In genomic region chr5:115685480-115685879, GRCh38 we compare ENCODE assay signal across 20 cellular contexts. TPM values are rescaled to one million over a fixed set of nuclear protein-coding genes. Genes with fewer than 3 reads are reported as not detected.
DNase-seq lines count a peak whose midpoint lies in the region; ATAC-seq, FAIRE-seq and TF ChIP-seq lines count a peak whose summit lies in the region.
"Had no signal": no experiment of that assay in that cellular context is flagged by ENCODE, and none has a peak within 500 bp of the region (broad histone marks: within the 10 kb centered on the region; RNA-seq: fewer than 3 reads in every experiment).

No MANE protein-coding gene starts in this region.

- no peak overlapping the region for H3K4me3 Mint-ChIP-seq in astrocyte (ENCODE audit: unreplicated experiment)
- no peak overlapping the region for H3K4me3 Mint-ChIP-seq in HFFc6
- H3K4me3 Mint-ChIP-seq: CD14-positive monocyte had no signal

- H3K36me3 ChIP-seq in astrocyte (ENCODE audit: insufficient read depth, low read length): no peaks in the 10 kb centered on the region
- H3K36me3 ChIP-seq in kidney (ENCODE audit: control insufficient read depth in 1 of 2, insufficient read depth in 2 of 2, low read length in 2 of 2): no peaks in the 10 kb centered on the region

- H3K9ac ChIP-seq in astrocyte (ENCODE audit: low read length) (no peak overlapping the region), kidney (ENCODE audit: low read length in 2 of 2) (no peak overlapping the region)

- TF ChIP-seq CTCF in astrocyte (IDR thresholded peaks at IDR 0.05; ENCODE audit: insufficient read depth, low read depth, low read length) (no peak), kidney (IDR thresholded peaks at IDR 0.05; ENCODE audit: borderline replicate concordance, extremely low read depth, insufficient read depth) (no peak), HFFc6 (IDR thresholded peaks at IDR 0.05) (no peak)

- H3K79me2 ChIP-seq in astrocyte (ENCODE audit: insufficient read depth, low read length): no peaks in the 10 kb centered on the region

- H3K4me1 Mint-ChIP-seq in astrocyte (ENCODE audit: low read depth, unreplicated experiment): peaks cover 12% of the 10 kb centered on the region
- peaks cover 12% of the 10 kb centered on the region for H3K4me1 Mint-ChIP-seq in HFFc6 (ENCODE audit: low read depth)
- H3K4me1 Mint-ChIP-seq: CD14-positive monocyte had no signal

- peak; percentile 5 for DNase-seq in NCI-H146 (lab: John Stamatoyannopoulos, UW)
- DNase-seq in NCI-H146 treated with DMSO at 0.1 percent for 48 hours (lab: John Stamatoyannopoulos, UW; ENCODE audit: unreplicated experiment): no peak
- peak; percentile 40 for DNase-seq in astrocyte (ENCODE audit: low read depth)
- peak; percentile 54 for DNase-seq in iPS-NIHi7 (ENCODE audit: extremely low spot score)
- no peak for DNase-seq in effector CD8-positive, alpha-beta T cell (lab: John Stamatoyannopoulos, UW)
- no peak for DNase-seq in kidney
- DNase-seq in HFFc6: no peak
- DNase-seq: KG1, MV-4-11, NCI-H1417, NCI-H1930, NCI-H345, Right ventricle myocardium superior had no signal

- H3K36me3 Mint-ChIP-seq in astrocyte (ENCODE audit: low read depth, unreplicated experiment) (no peaks in the 10 kb centered on the region), HFFc6 (ENCODE audit: low read depth) (no peaks in the 10 kb centered on the region)
- H3K36me3 Mint-ChIP-seq: CD14-positive monocyte had no signal

- H3K9me3 Mint-ChIP-seq in astrocyte (ENCODE audit: unreplicated experiment) (peaks cover 2% of the 10 kb centered on the region), HFFc6 (no peaks in the 10 kb centered on the region)

- no peak overlapping the region for H2AFZ ChIP-seq in astrocyte (ENCODE audit: low read depth, low read length)

- FAIRE-seq in astrocyte (lab: Jason Lieb, UNC) (no peak), kidney (lab: Jason Lieb, UNC) (no peak)
- FAIRE-seq: G401.6, RCC 7860 had no signal

- H3K4me1 ChIP-seq in astrocyte (ENCODE audit: insufficient read depth, low read length) (peaks cover 8% of the 10 kb centered on the region), kidney (ENCODE audit: control insufficient read depth in 1 of 2, insufficient read depth in 1 of 2, low read depth in 1 of 2, low read length in 2 of 2) (peaks cover 0 to 3% of the 10 kb centered on the region in 2 donors)

- H3K4me3 ChIP-seq in astrocyte (ENCODE audit: insufficient read depth, low read depth, low read length): no peak overlapping the region
- no peak overlapping the region for H3K4me3 ChIP-seq in kidney (ENCODE audit: low read length in 2 of 2)
- H3K4me3 ChIP-seq: SK-N-MC had no signal

- no peaks in the 10 kb centered on the region for H3K27me3 Mint-ChIP-seq in astrocyte (ENCODE audit: low read depth, unreplicated experiment)
- peaks cover 5% of the 10 kb centered on the region; the same call in 1 of the 2 replicates for H3K27me3 Mint-ChIP-seq in HFFc6 (ENCODE audit: insufficient read depth)

- no peaks in the 10 kb centered on the region for H3K9me3 ChIP-seq in astrocyte (ENCODE audit: insufficient read depth, low read depth, low read length)
- H3K9me3 ChIP-seq in kidney (ENCODE audit: control insufficient read depth in 1 of 2, low read length in 2 of 2): peaks cover 0 to 3% of the 10 kb centered on the region in 2 donors

- peak overlapping the region; percentile 19 for H3K4me2 ChIP-seq in astrocyte (ENCODE audit: low read length)

- H3K27ac ChIP-seq in astrocyte (ENCODE audit: low read depth, low read length) (no peak overlapping the region), kidney (ENCODE audit: low read depth in 2 of 2, low read length in 2 of 2) (no peak overlapping the region)
- H3K27ac ChIP-seq: 22Rv1, SK-N-MC had no signal

- intact Hi-C loops in kidney (cut with DNase I): no loop called here

- ATAC-seq in HG03095 (IDR thresholded peaks at IDR 0.05; ENCODE audit: unreplicated experiment): no peak
- ATAC-seq: HCT116 had no signal

- H3K27me3 ChIP-seq in astrocyte (ENCODE audit: insufficient read depth, low read length): no peaks in the 10 kb centered on the region

- no peaks in the 10 kb centered on the region for H4K20me1 ChIP-seq in astrocyte (ENCODE audit: insufficient read depth, low read length)

- no peak overlapping the region for H3K27ac Mint-ChIP-seq in astrocyte (ENCODE audit: unreplicated experiment)
- no peak overlapping the region for H3K27ac Mint-ChIP-seq in HFFc6
- H3K27ac Mint-ChIP-seq: CD14-positive monocyte had no signal

RNA-seq across cellular contexts. Expression of gene TMED7, which starts 59.6 kb away (rescaled TPM):
- total RNA-seq in astrocyte (163 and 173 TPM in 2 replicates), kidney (115 TPM)
- 24.4 TPM for polyA plus RNA-seq in kidney (ENCODE audit: insufficient read depth, low read depth, low replicate concordance)
- 100 to 1,000 TPM; 162 to 194 (median 175) TPM for total RNA-seq in HFFc6 (2021; fragmentation: NEBNext Ultra II Directional; extraction: Animal tissue kit (Norgen Biotek cat#: 25700))

Comparison
In these comparisons a context has a peak if more than half of its experiments do, and no peak if none do; other contexts are left out.
1. DNase-seq: peak in NCI-H146 (single experiment), astrocyte (single experiment) and iPS-NIHi7 (single experiment); none in NCI-H146 treated with DMSO at 0.1 percent for 48 hours (single experiment), effector CD8-positive, alpha-beta T cell (single experiment), kidney (single experiment) and HFFc6 (single experiment).